In the genomic region with DNA sequence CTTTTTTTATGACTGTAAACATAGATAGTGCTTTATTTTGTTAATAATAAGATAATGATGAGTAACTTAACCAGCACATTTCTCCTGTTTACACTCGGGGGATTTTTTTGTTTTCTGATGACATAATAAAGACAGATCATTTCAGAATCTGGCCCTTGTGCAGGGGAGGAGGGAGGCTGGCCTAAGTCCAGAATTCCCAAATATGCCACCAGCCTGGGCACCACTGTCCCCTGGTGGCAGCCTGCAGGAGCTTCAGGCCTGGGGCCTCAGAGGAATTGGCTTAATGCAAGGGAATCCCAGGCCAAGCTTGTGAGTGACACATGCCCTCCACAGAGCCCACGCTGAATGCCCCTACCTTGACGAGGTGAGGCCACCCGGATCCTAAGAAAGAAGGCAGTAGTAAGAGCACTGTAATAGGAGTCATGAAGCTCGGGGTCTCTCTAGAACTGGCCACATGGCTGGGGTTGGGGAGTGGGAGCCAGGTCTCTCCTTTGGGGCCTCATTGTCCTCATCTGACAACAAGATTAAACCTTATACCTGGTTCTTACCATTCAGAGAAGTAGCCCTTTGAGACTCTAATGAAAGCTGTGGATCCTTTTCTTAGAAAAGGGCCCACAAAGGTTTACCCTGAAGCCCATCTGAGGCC, we compare ENCODE assay signal across 8 cellular contexts. TPM values are rescaled to one million over a fixed set of nuclear protein-coding genes. Genes with fewer than 3 reads are reported as not detected.
A peak's percentile ranks its signal among the peaks of the same experiment; 100 is the strongest.
DNase-seq lines count a peak whose midpoint lies in the region; ATAC-seq and TF ChIP-seq lines count a peak whose summit lies in the region.

No MANE protein-coding gene starts in this region.

- peaks cover 21% of the 10 kb centered on the region for H3K4me1 ChIP-seq in psoas muscle

- peak; percentile 49 to 79 (median 56) for ATAC-seq in psoas muscle
- ATAC-seq in GM21737 (IDR thresholded peaks at IDR 0.05; ENCODE audit: unreplicated experiment) = no peak
- no peak for ATAC-seq in GM21390 (IDR thresholded peaks at IDR 0.05; ENCODE audit: unreplicated experiment)

- H3K9me3 ChIP-seq in psoas muscle = no peaks in the 10 kb centered on the region

- H3K36me3 ChIP-seq in psoas muscle (ENCODE audit: insufficient read depth in 1 of 2, low read depth in 1 of 2) = peaks cover 0 to 38% of the 10 kb centered on the region in 2 donors

- intact Hi-C loops in head of caudate nucleus (cut with DNase I) (loop anchor here (2.0 to 5.0 kb wide), 2 partner anchors 55 to 267 kb away; partner anchors contain the start of genes SNRPE and SOX13), psoas muscle (cut with DNase I) (loop anchor here (2.0 to 5.0 kb wide), 3 partner anchors 40 to 267 kb away; partner anchors contain the start of gene SNRPE (in 1 of the 2))

- 28 to 44% (median 35%) methylated on average over 5 of the region's 5 CpGs for whole genome bisulfite sequencing in psoas muscle, 3 donors

- TF ChIP-seq CTCF in GM12874 (IDR thresholded peaks at IDR 0.05; ENCODE audit: insufficient read depth, low read depth, low read length) (peak; percentile 66), WI38 (IDR thresholded peaks at IDR 0.05; ENCODE audit: low read depth, low read length) (peak; percentile 98), psoas muscle (IDR thresholded peaks at IDR 0.05) (peak; percentile 86)

- H3K4me3 ChIP-seq in WI38 (ENCODE audit: low read depth, low read length) = no peak overlapping the region
- H3K4me3 ChIP-seq in psoas muscle = no peak overlapping the region

- H3K27me3 ChIP-seq in psoas muscle (ENCODE audit: insufficient read depth in 3 of 3, low read length in 2 of 3) = no peaks in the 10 kb centered on the region

- DNase-seq in AG08395 (ENCODE audit: low spot score) = peak; percentile 91
- DNase-seq in NCI-H2107 treated with DMSO at 0.1 percent for 48 hours (lab: John Stamatoyannopoulos, UW; ENCODE audit: unreplicated experiment) = peak; percentile 60
- peak in 41 of 42 donors; percentile 36 to 88 (median 70) for DNase-seq in head of caudate nucleus
- DNase-seq in psoas muscle = peak; percentile 61 to 82

- peak overlapping the region; percentile 46 for H3K27ac ChIP-seq in psoas muscle

RNA-seq across cellular contexts. Expression of gene ETNK2, which starts 24.1 kb away (rescaled TPM):
- 1 to 10 TPM in 2 of 4 donors, under 1 TPM in 2; 0.88 to 1.7 (median 1.0) TPM for total RNA-seq in psoas muscle
- polyA plus RNA-seq in psoas muscle = 1 to 10 TPM in 2 of 3 donors, under 1 TPM in 1; 0.62 to 1.7 (median 1.3) TPM

RNA-seq across cellular contexts. Expression of gene REN, which starts 38.4 kb away (rescaled TPM):
- total RNA-seq in psoas muscle = not detected
- not detected for polyA plus RNA-seq in psoas muscle

RNA-seq across cellular contexts. Expression of gene SOX13, which starts 54.8 kb away (rescaled TPM):
- total RNA-seq in psoas muscle = 10 to 100 TPM in 2 of 4 donors, 1 to 10 TPM in 2; 8.5 to 19.6 (median 9.4) TPM
- 10 to 100 TPM in 1 of 3 donors, 1 to 10 TPM in 2; 5.2 to 13.1 (median 9.4) TPM for polyA plus RNA-seq in psoas muscle

Comparison
In these comparisons a context has a peak if more than half of its experiments do, and no peak if none do; other contexts are left out.
1. ATAC-seq: peak in psoas muscle (4 of 4); none in GM21737 (single experiment) and GM21390 (single experiment).
2. Peak in every context shown above with its lines, with median percentiles within 50 percentile points of each other: DNase-seq and CTCF ChIP-seq.